In the genomic region with DNA sequence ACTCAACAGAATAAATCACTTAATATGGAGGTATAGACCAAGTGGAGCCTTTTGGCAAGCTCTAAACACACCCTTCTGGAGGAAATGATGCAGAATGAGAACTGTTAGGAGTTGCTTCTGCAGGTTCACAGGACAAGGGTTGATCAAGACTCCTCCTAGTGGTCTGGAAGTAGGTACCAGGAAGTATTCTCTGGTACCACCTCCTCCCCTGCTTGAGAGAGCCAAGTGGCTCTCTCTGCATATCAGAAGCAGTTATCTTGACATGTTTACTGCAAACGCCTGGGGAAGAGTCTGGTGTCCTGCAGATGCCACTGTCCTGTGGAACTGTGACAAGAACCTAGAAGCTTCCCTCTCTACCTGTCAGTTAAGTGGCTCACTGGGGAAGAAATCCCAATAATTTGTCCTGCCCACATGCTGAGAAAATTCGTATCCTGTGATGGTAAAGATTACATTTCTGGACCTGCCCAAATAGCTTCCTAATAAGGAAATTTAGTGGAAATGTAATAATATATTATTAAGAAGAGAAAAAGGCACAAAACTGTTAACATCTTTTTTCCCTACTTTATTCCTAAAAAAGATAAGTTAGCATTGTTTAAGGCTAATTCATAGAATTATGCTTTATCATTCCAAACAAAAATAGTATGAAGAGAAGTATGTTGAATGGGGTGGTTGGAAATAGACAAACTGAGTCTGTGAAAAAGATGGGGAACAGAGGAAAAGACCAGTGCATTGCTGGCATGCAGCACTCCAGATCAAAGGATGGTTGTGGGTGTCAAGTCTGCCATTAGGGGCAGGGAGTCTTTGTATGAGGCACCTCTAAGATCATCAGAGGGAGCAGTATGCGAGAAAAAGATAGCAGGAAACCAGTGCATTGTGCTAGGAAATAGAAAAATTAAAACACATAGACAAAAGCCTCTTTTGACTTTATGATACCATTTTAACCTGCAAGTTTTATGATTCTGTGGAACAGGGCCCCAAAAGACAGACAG, we compare ENCODE assay signal across 8 cellular contexts.
DNase-seq lines count a peak whose midpoint lies in the region; ATAC-seq and TF ChIP-seq lines count a peak whose summit lies in the region.

No MANE protein-coding gene starts in this region.

- WGBS in stomach, 5 donors = 52 to 61% (median 61%) methylated on average over 3 of the region's 3 CpGs

- H3K4me3 Mint-ChIP-seq in activated CD4-positive, alpha-beta memory T cell treated with anti-CD3 and anti-CD28 coated beads for 36 hours = peak overlapping the region; percentile 39

- intact Hi-C loops in activated CD4-positive, alpha-beta memory T cell treated with anti-CD3 and anti-CD28 coated beads for 36 hours (cut with micrococcal nuclease) = loop anchor here (1.0 to 5.0 kb wide), 8 partner anchors 12 to 255 kb away; partner anchors contain the start of genes LYRM7 and RAPGEF6
- intact Hi-C loops in sciatic nerve (cut with DNase I) (no loop called here), stomach (cut with DNase I; ENCODE audit: low total_unique reads) (no loop called here)

- DNase-seq in DND-41 (peak; percentile 51), NCI-H524 treated with DMSO at 0.1 percent for 48 hours (lab: John Stamatoyannopoulos, UW) (peak; percentile 20), foreskin keratinocyte (peak; percentile 39 to 65), sciatic nerve (ENCODE audit: low spot score) (no peak), stomach (no peak)
- DNase-seq in activated CD4-positive, alpha-beta memory T cell treated with anti-CD3 and anti-CD28 coated beads for 36 hours = peak; percentile 58

- ATAC-seq in DND-41 (ENCODE audit: insufficient read depth, low read depth) (peak; percentile 86), GM19328 (IDR thresholded peaks at IDR 0.05; ENCODE audit: unreplicated experiment) (peak; percentile 58), HG03175 (IDR thresholded peaks at IDR 0.05; ENCODE audit: unreplicated experiment) (peak; percentile 71), foreskin keratinocyte (peak; percentile 92), sciatic nerve (peak; percentile 67)

- H3K27me3 ChIP-seq in DND-41 (ENCODE audit: insufficient read depth, low read length, poor library complexity) (no peaks in the 10 kb centered on the region), foreskin keratinocyte (no peaks in the 10 kb centered on the region), stomach (no peaks in the 10 kb centered on the region)

- H3K27ac Mint-ChIP-seq in activated CD4-positive, alpha-beta memory T cell treated with anti-CD3 and anti-CD28 coated beads for 36 hours = peak overlapping the region; percentile 94

- no peaks in the 10 kb centered on the region for H3K9me3 Mint-ChIP-seq in activated CD4-positive, alpha-beta memory T cell treated with anti-CD3 and anti-CD28 coated beads for 36 hours

- H3K36me3 ChIP-seq in DND-41 (ENCODE audit: insufficient read depth, low read length) (peaks cover 31% of the 10 kb centered on the region), stomach (peaks cover 0 to 12% (median 7%) of the 10 kb centered on the region in 4 donors)

- H3K4me1 ChIP-seq in DND-41 (ENCODE audit: insufficient read depth, low read length) (peaks cover 36% of the 10 kb centered on the region), foreskin keratinocyte (peaks cover 4% of the 10 kb centered on the region), stomach (peaks cover 30 to 71% (median 61%) of the 10 kb centered on the region in 4 donors)

- H3K36me3 Mint-ChIP-seq in activated CD4-positive, alpha-beta memory T cell treated with anti-CD3 and anti-CD28 coated beads for 36 hours = peaks cover 24% of the 10 kb centered on the region

- H3K9me3 ChIP-seq in DND-41 (ENCODE audit: insufficient read depth, low read length, severe bottlenecking) (no peaks in the 10 kb centered on the region), stomach (no peaks in the 10 kb centered on the region)

- H3K79me2 ChIP-seq in DND-41 (ENCODE audit: insufficient read depth, low read length) = peaks cover 70% of the 10 kb centered on the region

- H3K4me1 Mint-ChIP-seq in activated CD4-positive, alpha-beta memory T cell treated with anti-CD3 and anti-CD28 coated beads for 36 hours (ENCODE audit: low read depth) = peaks cover 91% of the 10 kb centered on the region

- CTCF ChIA-PET in activated CD4-positive, alpha-beta memory T cell treated with anti-CD3 and anti-CD28 coated beads for 36 hours (lab: Charles Lee) = interaction anchor here (0.6 to 2.7 kb wide), 34 partner anchors 10 to 511 kb away, joined by 3 to 43 read pairs (median 5); partner anchors contain the start of genes CDC42SE2 and HINT1

- H3K27me3 Mint-ChIP-seq in activated CD4-positive, alpha-beta memory T cell treated with anti-CD3 and anti-CD28 coated beads for 36 hours = no peaks in the 10 kb centered on the region

- TF ChIP-seq CTCF in DND-41 (IDR thresholded peaks at IDR 0.05; ENCODE audit: borderline replicate concordance, extremely low read depth, low read length, poor library complexity, severe bottlenecking) (peak; percentile 78), foreskin keratinocyte (conservative IDR thresholded peaks at IDR 0.05) (peak; percentile 80), stomach (IDR thresholded peaks at IDR 0.05) (peak in 3 of 7 experiments; percentile 31 to 41 (median 39))

- H2AFZ ChIP-seq in DND-41 (ENCODE audit: low read depth, low read length) = no peak overlapping the region

- POLR2A ChIA-PET in activated CD4-positive, alpha-beta memory T cell treated with anti-CD3 and anti-CD28 coated beads for 36 hours (lab: Charles Lee) = interaction anchor here (0.5 to 4.7 kb wide), 16 partner anchors 9 to 217 kb away, joined by 3 to 65 read pairs (median 4); partner anchors contain the start of gene CDC42SE2

- TF ChIP-seq EP300 in stomach (IDR thresholded peaks at IDR 0.05) = no peak

- H3K4me3 ChIP-seq in DND-41 (ENCODE audit: low read depth in 1 of 2, low read length in 2 of 2) (no peak overlapping the region), stomach (no peak overlapping the region)

- TF ChIP-seq POLR2A in stomach (IDR thresholded peaks at IDR 0.05) = no peak

- H3K27ac ChIP-seq in DND-41 (ENCODE audit: low read length) = peak overlapping the region; percentile 32; the same call in 1 of the 2 replicates
- no peak overlapping the region for H3K27ac ChIP-seq in foreskin keratinocyte
- peak overlapping the region in 2 of 5 donors; percentile 31 to 89 for H3K27ac ChIP-seq in stomach

- no peak overlapping the region for H3K9ac ChIP-seq in DND-41 (ENCODE audit: low read depth, low read length)

- no peaks in the 10 kb centered on the region; the same call in 1 of the 2 replicates for H4K20me1 ChIP-seq in DND-41 (ENCODE audit: insufficient read depth, low read length)

- no peak overlapping the region for H3K4me2 ChIP-seq in DND-41 (ENCODE audit: insufficient read depth, low read length)

Comparison
In these comparisons a context has a peak if more than half of its experiments do, and no peak if none do; other contexts are left out.
1. DNase-seq: peak in DND-41 (single experiment), NCI-H524 treated with DMSO at 0.1 percent for 48 hours (single experiment), activated CD4-positive, alpha-beta memory T cell treated with anti-CD3 and anti-CD28 coated beads for 36 hours (single experiment) and foreskin keratinocyte (2 of 2); none in sciatic nerve (single experiment) and stomach (single experiment).
2. Peak in every context shown above with its lines, with median percentiles within 50 percentile points of each other: ATAC-seq.